28 cellular contexts compared by ENCODE assay signal in genomic region chr15:74032606-74033561, GRCh38. TPM values are rescaled to one million over a fixed set of nuclear protein-coding genes. Genes with fewer than 3 reads are reported as not detected.
A peak's percentile ranks its signal among the peaks of the same experiment; 100 is the strongest.
DNase-seq lines count a peak whose midpoint lies in the region; ATAC-seq, FAIRE-seq and TF ChIP-seq lines count a peak whose summit lies in the region.
"Had no signal": no experiment of that assay in that cellular context is flagged by ENCODE, and none has a peak within 500 bp of the region (broad histone marks: within the 10 kb centered on the region; RNA-seq: fewer than 3 reads in every experiment).

No MANE protein-coding gene starts in this region.

- H3K27ac Mint-ChIP-seq in activated CD4-positive, alpha-beta T cell treated with anti-CD3 and anti-CD28 coated beads, Interleukin-2, amount 10 ng/mL, durations not matched to agents 7 days and 5 days = peak overlapping the region; percentile 25
- no peak overlapping the region for H3K27ac Mint-ChIP-seq in activated CD4-positive, alpha-beta T cell treated with anti-CD3 and anti-CD28 coated beads for 36 hours
- H3K27ac Mint-ChIP-seq: brain; memory B cell; T-helper 1 cell treated with Interleukin-12 subunit alpha and Interleukin-12 subunit beta and Interleukin-4 antibody, amounts not matched to agents 30 μg/mL and 1 μg/mL, for 36 hours had no signal

- no peak overlapping the region for H3K4me2 ChIP-seq in IMR-90 (ENCODE audit: low read depth, low read length)
- no peak overlapping the region for H3K4me2 ChIP-seq in K562 (ENCODE audit: insufficient read depth, low read length)
- H3K4me2 ChIP-seq: A549 had no signal

- WGBS in IMR-90 (ENCODE audit: extremely low coverage in 2 of 2, insufficient read length in 1 of 2), 2 experiments = no CpG with 5 or more reads among the region's 16 CpGs
- 81% methylated on average over 16 of the region's 16 CpGs for WGBS in K562 (ENCODE audit: insufficient coverage, low coverage, missing lambda C conversion rate)

- no peak for TF ChIP-seq EP300 in K562 (IDR thresholded peaks at IDR 0.05; ENCODE audit: low read length)

- H3K14ac ChIP-seq in IMR-90 (replicated peaks; ENCODE audit: low read depth, low read length) = no peak overlapping the region

- no peak overlapping the region for H4K8ac ChIP-seq in IMR-90 (ENCODE audit: low read depth in 2 of 2, low read length in 2 of 2)

- dilution Hi-C loops in IMR-90 (cut with HindIII; ENCODE audit: low sequenced_read_pairs, unreplicated experiment) = no loop called here

- H2BK20ac ChIP-seq in IMR-90 (ENCODE audit: low read depth, low read length) = no peak overlapping the region

- no peaks in the 10 kb centered on the region for H3K27me3 Mint-ChIP-seq in activated CD4-positive, alpha-beta T cell treated with anti-CD3 and anti-CD28 coated beads, Interleukin-2, amount 10 ng/mL, durations not matched to agents 7 days and 5 days
- H3K27me3 Mint-ChIP-seq in activated CD4-positive, alpha-beta T cell treated with anti-CD3 and anti-CD28 coated beads for 36 hours = no peaks in the 10 kb centered on the region
- H3K27me3 Mint-ChIP-seq: activated T-helper 17 cell treated with anti-CD3 and anti-CD28 coated beads, Interleukin-2, amount 50 U/mL, for 72 hours; brain; memory B cell had no signal

- DNase-seq in activated CD4-positive, alpha-beta T cell treated with anti-CD3 and anti-CD28 coated beads, Interleukin-2, amount 10 ng/mL, durations not matched to agents 7 days and 5 days = no peak
- DNase-seq in activated CD4-positive, alpha-beta T cell treated with anti-CD3 and anti-CD28 coated beads for 36 hours = no peak
- DNase-seq in IMR-90 = no peak
- no peak for DNase-seq in K562 (ENCODE audit: extremely low read depth in 1 of 4, low spot score in 3 of 4)
- DNase-seq in NOMO-1 treated with DMSO at 0.1 percent for 48 hours (lab: John Stamatoyannopoulos, UW; ENCODE audit: unreplicated experiment) = no peak
- DNase-seq: BE2C; glutamatergic neuron; GM23248; NCI-H146; NCI-H510A treated with DMSO at 0.1 percent for 48 hours; NK-92 treated with Interleukin-12 subunit alpha and Interleukin-12 subunit beta, amount 100 ng/mL, for 24 hours; ovary; Peyer's patch; right lobe of liver had no signal

- H2AFZ ChIP-seq in IMR-90 (replicated peaks; ENCODE audit: low read length, poor library complexity) (no peak overlapping the region), K562 (ENCODE audit: low read depth, low read length) (no peak overlapping the region)
- H2AFZ ChIP-seq: GM23248 had no signal

- H3K79me2 ChIP-seq in K562 (ENCODE audit: control insufficient read depth, insufficient read depth, low read length) = no peaks in the 10 kb centered on the region

- H3K9ac ChIP-seq in IMR-90 (ENCODE audit: low read depth, low read length) (no peak overlapping the region), K562 (ENCODE audit: insufficient read depth in 1 of 2, low read depth in 2 of 2, low read length in 2 of 2) (peak overlapping the region in 1 of 2 experiments; percentile 71; a peak in 2 of 4 replicates)
- H3K9ac ChIP-seq: GM23248 had no signal

- H3K4ac ChIP-seq in IMR-90 (ENCODE audit: low read depth, low read length) = no peak overlapping the region

- CTCF ChIA-PET in activated CD4-positive, alpha-beta T cell treated with anti-CD3 and anti-CD28 coated beads, Interleukin-2, amount 10 ng/mL, durations not matched to agents 7 days and 5 days (lab: Charles Lee) = interaction anchor here (0.6 to 2.4 kb wide), 5 partner anchors 8 to 933 kb away, joined by 3 to 11 read pairs (median 4); no protein-coding TSS in a partner anchor
- CTCF ChIA-PET in activated CD4-positive, alpha-beta T cell treated with anti-CD3 and anti-CD28 coated beads for 36 hours (lab: Charles Lee) = interaction anchor here (1.1 kb wide), 1 partner anchor 12 kb away, joined by 4 read pairs; no protein-coding TSS in a partner anchor
- CTCF ChIA-PET in IMR-90 (lab: Yijun Ruan, JAX) (no interaction called here), K562 (lab: Yijun Ruan, JAX; ENCODE audit: low intra/inter-chr PET ratio) (no interaction called here)

- H2AK5ac ChIP-seq in IMR-90 (ENCODE audit: low read depth, low read length) = no peak overlapping the region

- H3K79me1 ChIP-seq in IMR-90 (ENCODE audit: low read depth in 1 of 2, low read length in 2 of 2) = peaks cover 14 to 20% of the 10 kb centered on the region in 2 experiments

- no peaks in the 10 kb centered on the region for H3K9me3 Mint-ChIP-seq in activated CD4-positive, alpha-beta T cell treated with anti-CD3 and anti-CD28 coated beads, Interleukin-2, amount 10 ng/mL, durations not matched to agents 7 days and 5 days
- no peaks in the 10 kb centered on the region for H3K9me3 Mint-ChIP-seq in activated CD4-positive, alpha-beta T cell treated with anti-CD3 and anti-CD28 coated beads for 36 hours (ENCODE audit: low read depth)
- H3K9me3 Mint-ChIP-seq: activated T-helper 17 cell treated with anti-CD3 and anti-CD28 coated beads, Interleukin-2, amount 50 U/mL, for 72 hours; brain; memory B cell; T-helper 1 cell treated with Interleukin-12 subunit alpha and Interleukin-12 subunit beta and Interleukin-4 antibody, amounts not matched to agents 30 μg/mL and 1 μg/mL, for 36 hours had no signal

- H2BK15ac ChIP-seq in IMR-90 (ENCODE audit: low read depth, low read length) = no peak overlapping the region

- BruUV-seq in IMR-90 (replicated peaks; lab: Mats Ljungman, UMichigan) = no TSS peak
- no TSS peak for BruUV-seq in K562 (replicated peaks; lab: Mats Ljungman, UMichigan)

- intact Hi-C loops in activated CD4-positive, alpha-beta T cell treated with anti-CD3 and anti-CD28 coated beads for 36 hours (cut with DNase I, micrococcal nuclease) = no loop called here
- intact Hi-C loops in IMR-90 (cut with micrococcal nuclease) = no loop called here
- intact Hi-C loops in K562 (cut with micrococcal nuclease) = no loop called here

- no peak overlapping the region for H2BK120ac ChIP-seq in IMR-90 (ENCODE audit: low read depth, low read length)

- no peaks in the 10 kb centered on the region for H3K4me1 Mint-ChIP-seq in activated CD4-positive, alpha-beta T cell treated with anti-CD3 and anti-CD28 coated beads, Interleukin-2, amount 10 ng/mL, durations not matched to agents 7 days and 5 days
- H3K4me1 Mint-ChIP-seq in activated CD4-positive, alpha-beta T cell treated with anti-CD3 and anti-CD28 coated beads for 36 hours = no peaks in the 10 kb centered on the region
- H3K4me1 Mint-ChIP-seq: activated T-helper 17 cell treated with anti-CD3 and anti-CD28 coated beads, Interleukin-2, amount 50 U/mL, for 72 hours had no signal

- no peak overlapping the region for H3K18ac ChIP-seq in IMR-90 (ENCODE audit: low read depth, low read length)

- no peak for FAIRE-seq in K562 (lab: Jason Lieb, UNC)
- FAIRE-seq: A549, urothelium cell line had no signal

- no peak overlapping the region for H4K91ac ChIP-seq in IMR-90 (ENCODE audit: insufficient read depth, low read depth, low read length)

- H2BK5ac ChIP-seq in IMR-90 (ENCODE audit: low read depth, low read length, poor library complexity, severe bottlenecking) = no peak overlapping the region

- peaks cover 63% of the 10 kb centered on the region for H3K36me3 Mint-ChIP-seq in activated CD4-positive, alpha-beta T cell treated with anti-CD3 and anti-CD28 coated beads, Interleukin-2, amount 10 ng/mL, durations not matched to agents 7 days and 5 days (ENCODE audit: low read depth)
- peaks cover 29% of the 10 kb centered on the region for H3K36me3 Mint-ChIP-seq in activated CD4-positive, alpha-beta T cell treated with anti-CD3 and anti-CD28 coated beads for 36 hours (ENCODE audit: low read depth)

- TF ChIP-seq CTCF in IMR-90 (conservative IDR thresholded peaks at IDR 0.05; ENCODE audit: low read depth, low read length) (no peak), K562 (IDR thresholded peaks at IDR 0.05 in 2 of 3, conservative IDR thresholded peaks at IDR 0.05 in 1 of 3; ENCODE audit: insufficient read depth in 2 of 3, low read depth in 1 of 3, low read length in 3 of 3) (no peak), neutrophil (IDR thresholded peaks at IDR 0.05) (no peak)

- no peaks in the 10 kb centered on the region for H3K9me3 ChIP-seq in IMR-90 (ENCODE audit: control insufficient read depth, insufficient read depth, low read length)
- no peaks in the 10 kb centered on the region for H3K9me3 ChIP-seq in K562 (replicated peaks; ENCODE audit: control insufficient read depth, insufficient read depth, low read depth, low read length)
- no peaks in the 10 kb centered on the region for H3K9me3 ChIP-seq in neutrophil
- H3K9me3 ChIP-seq: A549, BE2C, ovary, Peyer's patch, right lobe of liver, SJSA1 had no signal

- H3K4me3 Mint-ChIP-seq in activated CD4-positive, alpha-beta T cell treated with anti-CD3 and anti-CD28 coated beads, Interleukin-2, amount 10 ng/mL, durations not matched to agents 7 days and 5 days = no peak overlapping the region
- no peak overlapping the region for H3K4me3 Mint-ChIP-seq in activated CD4-positive, alpha-beta T cell treated with anti-CD3 and anti-CD28 coated beads for 36 hours
- H3K4me3 Mint-ChIP-seq: activated T-helper 17 cell treated with anti-CD3 and anti-CD28 coated beads, Interleukin-2, amount 50 U/mL, for 72 hours; brain; memory B cell; T-helper 1 cell treated with Interleukin-12 subunit alpha and Interleukin-12 subunit beta and Interleukin-4 antibody, amounts not matched to agents 30 μg/mL and 1 μg/mL, for 36 hours had no signal

- TF ChIP-seq RAD21 in IMR-90 (IDR thresholded peaks at IDR 0.05; ENCODE audit: low read length) = no peak
- TF ChIP-seq RAD21 in K562 (CRISPR knock-in tag; conservative IDR thresholded peaks at IDR 0.05 in 1 of 2, IDR thresholded peaks at IDR 0.05 in 1 of 2) = no peak

- in situ Hi-C loops in IMR-90 (cut with MboI; ENCODE audit: low sequenced_read_pairs) = no loop called here
- in situ Hi-C loops in K562 (cut with MboI) = no loop called here

- peak overlapping the region; percentile 19 for H2AK9ac ChIP-seq in IMR-90 (replicated peaks; ENCODE audit: low read depth, low read length, poor library complexity)

- H3K4me3 ChIP-seq in IMR-90 (ENCODE audit: insufficient read depth, low read depth, low read length) (no peak overlapping the region), K562 (no peak overlapping the region), neutrophil (ENCODE audit: low read depth in 1 of 2, low read length in 1 of 2) (no peak overlapping the region)
- H3K4me3 ChIP-seq: A549, GM23248, ovary, Peyer's patch, right lobe of liver, SJSA1 had no signal

- H3K4me1 ChIP-seq in IMR-90 (ENCODE audit: control insufficient read depth, insufficient read depth, low read length) (peaks cover 4% of the 10 kb centered on the region; the same call in 1 of the 2 replicates), K562 (replicated peaks in 1 of 2; ENCODE audit: control insufficient read depth in 2 of 2, insufficient read depth in 2 of 2, low read length in 2 of 2) (peaks cover 4 to 10% of the 10 kb centered on the region in 2 experiments; a peak in 1 of 5 replicates), neutrophil (ENCODE audit: control insufficient read depth in 1 of 2, insufficient read depth in 1 of 2, low read depth in 1 of 2, low read length in 1 of 2) (peaks cover 0 to 2% of the 10 kb centered on the region in 2 experiments)
- H3K4me1 ChIP-seq: A549, BE2C, Peyer's patch, right lobe of liver had no signal

- no peak for ATAC-seq in activated CD4-positive, alpha-beta T cell treated with anti-CD3 and anti-CD28 coated beads for 36 hours
- ATAC-seq in IMR-90 (ENCODE audit: low read depth) = no peak
- ATAC-seq in K562 = no peak
- no peak for ATAC-seq in GM21515 (IDR thresholded peaks at IDR 0.05; ENCODE audit: unreplicated experiment)
- ATAC-seq in HG02884 (IDR thresholded peaks at IDR 0.05; ENCODE audit: unreplicated experiment) = no peak
- ATAC-seq: A549; activated T-helper 17 cell treated with anti-CD3 and anti-CD28 coated beads, Interleukin-2, amount 50 U/mL, for 72 hours had no signal

- no peak overlapping the region for H3K27ac ChIP-seq in IMR-90 (ENCODE audit: insufficient read depth, low read length)
- H3K27ac ChIP-seq in K562 (ENCODE audit: extremely low read depth, low read depth, low read length) = no peak overlapping the region; the same call in 2 of the 3 replicates
- H3K27ac ChIP-seq in neutrophil = peak overlapping the region; percentile 11
- H3K27ac ChIP-seq: A549, GM23248, ovary, right lobe of liver, SJSA1 had no signal

- H3K36me3 ChIP-seq in IMR-90 (ENCODE audit: control insufficient read depth, insufficient read depth, low read length) (peaks cover 39% of the 10 kb centered on the region), K562 (ENCODE audit: control insufficient read depth, insufficient read depth, low read length) (peaks cover 63% of the 10 kb centered on the region; the same call in 2 of the 3 replicates), neutrophil (peaks cover 81% of the 10 kb centered on the region)
- H3K36me3 ChIP-seq: BE2C, ovary had no signal

- H4K5ac ChIP-seq in IMR-90 (ENCODE audit: low read depth, low read length) = no peak overlapping the region

- POLR2A ChIA-PET in activated CD4-positive, alpha-beta T cell treated with anti-CD3 and anti-CD28 coated beads, Interleukin-2, amount 10 ng/mL, durations not matched to agents 7 days and 5 days (lab: Charles Lee) = no interaction called here
- POLR2A ChIA-PET in activated CD4-positive, alpha-beta T cell treated with anti-CD3 and anti-CD28 coated beads for 36 hours (lab: Charles Lee) = no interaction called here
- POLR2A ChIA-PET in IMR-90 (lab: Charles Lee; ENCODE audit: unreplicated experiment) (no interaction called here), K562 (lab: Yijun Ruan, JAX) (no interaction called here)

- H4K20me1 ChIP-seq in IMR-90 (ENCODE audit: insufficient read depth, low read length) = no peaks in the 10 kb centered on the region
- peaks cover 4% of the 10 kb centered on the region for H4K20me1 ChIP-seq in K562 (replicated peaks; ENCODE audit: control insufficient read depth, insufficient read depth, low read length)

- no peak overlapping the region for H3K23ac ChIP-seq in IMR-90 (ENCODE audit: low read depth, low read length)

- H3K27me3 ChIP-seq in IMR-90 (ENCODE audit: control insufficient read depth, insufficient read depth, low read length) (no peaks in the 10 kb centered on the region), K562 (ENCODE audit: control insufficient read depth in 2 of 2, insufficient read depth in 2 of 2, low read length in 2 of 2) (no peaks in the 10 kb centered on the region), neutrophil (no peaks in the 10 kb centered on the region)
- H3K27me3 ChIP-seq: BE2C, ovary, Peyer's patch, right lobe of liver, SJSA1 had no signal

- H3K56ac ChIP-seq in IMR-90 (ENCODE audit: extremely low read depth, insufficient read depth, low read length) = no peak overlapping the region

- TF ChIP-seq POLR2A in IMR-90 (IDR thresholded peaks at IDR 0.05; ENCODE audit: low read depth, low read length) = no peak
- TF ChIP-seq POLR2A in K562 (conservative IDR thresholded peaks at IDR 0.05) = no peak

- no peaks in the 10 kb centered on the region for H3K9me1 ChIP-seq in IMR-90 (ENCODE audit: insufficient read depth, low read length)
- peaks cover 3% of the 10 kb centered on the region for H3K9me1 ChIP-seq in K562 (ENCODE audit: control insufficient read depth, insufficient read depth, low read length)

RNA-seq across cellular contexts. Expression of gene PML, which starts 38.4 kb away (rescaled TPM):
- total RNA-seq in activated CD4-positive, alpha-beta T cell treated with anti-CD3 and anti-CD28 coated beads, Interleukin-2, amount 10 ng/mL, durations not matched to agents 7 days and 5 days = 100 to 1,000 TPM; 118 to 122 TPM
- 10 to 100 TPM; 72.6 to 75.4 TPM for total RNA-seq in activated CD4-positive, alpha-beta T cell treated with anti-CD3 and anti-CD28 coated beads for 36 hours
- 8.8 and 10.3 TPM in 2 replicates for total RNA-seq in IMR-90 (2012; rRNA removed)
- polyA plus RNA-seq in IMR-90 (2012; rRNA removed) = 22.6 and 23.1 TPM in 2 replicates
- 28.1 and 29.3 TPM in 2 replicates for polyA plus RNA-seq in IMR-90 (2012; cell fraction: cytosol; rRNA removed)
- 43.2 and 105 TPM in 2 replicates for polyA plus RNA-seq in IMR-90 (2012; cell fraction: nucleus; rRNA removed; ENCODE audit: low replicate concordance)
- total RNA-seq in K562 (2011; cell fraction: chromatin; rRNA removed; ENCODE audit: low replicate concordance) = 30.2 and 56.1 TPM in 2 replicates
- total RNA-seq in K562 (2011; cell fraction: nucleolus; rRNA removed) = 36.8 and 39.2 TPM in 2 replicates
- 35.0 and 53.2 TPM in 2 replicates for total RNA-seq in K562 (2011; cell fraction: nucleoplasm; rRNA removed)
- total RNA-seq in K562 (2014; rRNA removed) = 14.4 and 20.2 TPM in 2 replicates
- total RNA-seq in K562 (2014; rRNA removed; fragmentation: Illumina TruSeq; extraction: Trizol) = 6.0 and 6.6 TPM in 2 replicates
- total RNA-seq in K562 (2015; rRNA removed; fragmentation: Illumina TruSeq; extraction: Trizol) = 9.7 and 10.1 TPM in 2 replicates
- 44.4 and 50.7 TPM in 2 replicates for total RNA-seq in K562 (2021)
- 6.6 and 11.3 TPM in 2 replicates for polyA plus RNA-seq in K562 (2011; rRNA removed)
- polyA plus RNA-seq in K562 (2011; cell fraction: cytosol; rRNA removed) = 10.6 and 17.0 TPM in 2 replicates
- 22.7 and 36.6 TPM in 2 replicates for polyA plus RNA-seq in K562 (2011; cell fraction: nucleus; rRNA removed)
- 33.2 and 45.0 TPM in 2 replicates for polyA plus RNA-seq in K562 (2012)
- polyA plus RNA-seq in K562 (2014; fragmentation: Illumina TruSeq; extraction: Trizol) = 20.7 and 28.3 TPM in 2 replicates
- 1 to 10 TPM; 5.0 to 5.4 TPM for polyA plus RNA-seq in K562 (2014; fragmentation: Nextera tagmentation; extraction: Ambion mirVana)
- polyA plus RNA-seq in K562 (2014; rRNA removed) = 14.0 and 16.2 TPM in 2 replicates
- 8.2 and 9.8 TPM in 2 replicates for polyA minus RNA-seq in K562 (2011; rRNA and poly(A)+ RNA removed)
- polyA minus RNA-seq in K562 (2011; cell fraction: cytosol; rRNA and poly(A)+ RNA removed) = 31.2 and 50.2 TPM in 2 replicates
- 12.3 and 12.9 TPM in 2 replicates for polyA minus RNA-seq in K562 (2011; cell fraction: nucleus; rRNA and poly(A)+ RNA removed)

RNA-seq across cellular contexts. Expression of gene STOML1, which starts 40.8 kb away (rescaled TPM):
- 10 to 100 TPM; 12.0 to 12.8 TPM for total RNA-seq in activated CD4-positive, alpha-beta T cell treated with anti-CD3 and anti-CD28 coated beads, Interleukin-2, amount 10 ng/mL, durations not matched to agents 7 days and 5 days
- total RNA-seq in activated CD4-positive, alpha-beta T cell treated with anti-CD3 and anti-CD28 coated beads for 36 hours = 1 to 10 TPM; 6.3 to 7.1 TPM
- total RNA-seq in IMR-90 (2012; rRNA removed) (11.8 and 12.5 TPM in 2 replicates), K562 (2014; rRNA removed) (9.7 and 9.9 TPM in 2 replicates), K562 (2014; rRNA removed; fragmentation: Illumina TruSeq; extraction: Trizol) (1.2 and 2.1 TPM in 2 replicates), K562 (2015; rRNA removed; fragmentation: Illumina TruSeq; extraction: Trizol) (4.6 and 5.3 TPM in 2 replicates), K562 (2021) (9.6 and 10.3 TPM in 2 replicates)
- polyA plus RNA-seq in IMR-90 (2012; rRNA removed) (21.2 and 25.0 TPM in 2 replicates), K562 (2011; rRNA removed) (4.9 and 7.1 TPM in 2 replicates), K562 (2014; fragmentation: Illumina TruSeq; extraction: Trizol) (3.5 and 5.2 TPM in 2 replicates), K562 (2014; fragmentation: Nextera tagmentation; extraction: Ambion mirVana) (under 1 TPM; 0.25 to 0.53 TPM), K562 (2014; rRNA removed) (6.9 and 8.9 TPM in 2 replicates)
- polyA plus RNA-seq in IMR-90 (2012; cell fraction: cytosol; rRNA removed) = 15.0 and 22.2 TPM in 2 replicates
- polyA plus RNA-seq in IMR-90 (2012; cell fraction: nucleus; rRNA removed; ENCODE audit: low replicate concordance) = 13.0 and 29.7 TPM in 2 replicates
- 10.7 and 18.8 TPM in 2 replicates for total RNA-seq in K562 (2011; cell fraction: chromatin; rRNA removed; ENCODE audit: low replicate concordance)
- 18.3 and 19.3 TPM in 2 replicates for total RNA-seq in K562 (2011; cell fraction: nucleolus; rRNA removed)
- total RNA-seq in K562 (2011; cell fraction: nucleoplasm; rRNA removed) = 14.7 and 18.3 TPM in 2 replicates
- 8.1 and 16.7 TPM in 2 replicates for polyA plus RNA-seq in K562 (2011; cell fraction: cytosol; rRNA removed)
- polyA plus RNA-seq in K562 (2011; cell fraction: nucleus; rRNA removed) = 14.1 and 18.4 TPM in 2 replicates
- polyA plus RNA-seq in K562 (2012) = 5.9 and 11.3 TPM in 2 replicates
- polyA minus RNA-seq in K562 (2011; rRNA and poly(A)+ RNA removed) = 2.9 and 3.5 TPM in 2 replicates
- polyA minus RNA-seq in K562 (2011; cell fraction: cytosol; rRNA and poly(A)+ RNA removed) = 2.7 and 5.1 TPM in 2 replicates
- polyA minus RNA-seq in K562 (2011; cell fraction: nucleus; rRNA and poly(A)+ RNA removed) = 5.9 and 7.2 TPM in 2 replicates

RNA-seq across cellular contexts. Expression of gene GOLGA6A, which starts 49.5 kb away (rescaled TPM):
- not detected for total RNA-seq in activated CD4-positive, alpha-beta T cell treated with anti-CD3 and anti-CD28 coated beads, Interleukin-2, amount 10 ng/mL, durations not matched to agents 7 days and 5 days
- not detected for total RNA-seq in activated CD4-positive, alpha-beta T cell treated with anti-CD3 and anti-CD28 coated beads for 36 hours
- total RNA-seq in IMR-90 (2012; rRNA removed) = not detected in 2 replicates
- not detected in 2 replicates for polyA plus RNA-seq in IMR-90 (2012; rRNA removed)
- polyA plus RNA-seq in IMR-90 (2012; cell fraction: cytosol; rRNA removed) = not detected in 2 replicates
- 0.14 TPM in 1 of 2 replicates, not detected in the other for polyA plus RNA-seq in IMR-90 (2012; cell fraction: nucleus; rRNA removed; ENCODE audit: low replicate concordance)
- total RNA-seq in K562 (2011; cell fraction: chromatin; rRNA removed; ENCODE audit: low replicate concordance) = not detected in 2 replicates
- total RNA-seq in K562 (2011; cell fraction: nucleolus; rRNA removed) = not detected in 2 replicates
- total RNA-seq in K562 (2011; cell fraction: nucleoplasm; rRNA removed) = not detected in 2 replicates
- not detected in 2 replicates for total RNA-seq in K562 (2014; rRNA removed)
- total RNA-seq in K562 (2014; rRNA removed; fragmentation: Illumina TruSeq; extraction: Trizol) = not detected in 2 replicates
- not detected in 2 replicates for total RNA-seq in K562 (2015; rRNA removed; fragmentation: Illumina TruSeq; extraction: Trizol)
- total RNA-seq in K562 (2021) = not detected in 2 replicates
- not detected in 2 replicates for polyA plus RNA-seq in K562 (2011; rRNA removed)
- polyA plus RNA-seq in K562 (2011; cell fraction: cytosol; rRNA removed) = not detected in 2 replicates
- polyA plus RNA-seq in K562 (2011; cell fraction: nucleus; rRNA removed) = not detected in 2 replicates
- not detected in 2 replicates for polyA plus RNA-seq in K562 (2012)
- polyA plus RNA-seq in K562 (2014; fragmentation: Illumina TruSeq; extraction: Trizol) = not detected in 2 replicates
- not detected for polyA plus RNA-seq in K562 (2014; fragmentation: Nextera tagmentation; extraction: Ambion mirVana)
- not detected in 2 replicates for polyA plus RNA-seq in K562 (2014; rRNA removed)
- polyA minus RNA-seq in K562 (2011; rRNA and poly(A)+ RNA removed) = not detected in 2 replicates
- polyA minus RNA-seq in K562 (2011; cell fraction: cytosol; rRNA and poly(A)+ RNA removed) = not detected in 2 replicates
- not detected in 2 replicates for polyA minus RNA-seq in K562 (2011; cell fraction: nucleus; rRNA and poly(A)+ RNA removed)
- total RNA-seq: activated CD8-positive, alpha-beta memory T cell treated with anti-CD3 and anti-CD28 coated beads for 36 hours; Daoy; GM23248; M059J; myocyte; SJSA1 had no signal
- polyA plus RNA-seq: GM23248 had no signal

Comparison
In these comparisons a context has a peak if more than half of its experiments do, and no peak if none do; other contexts are left out.
1. CTCF ChIA-PET loops: an anchor here in activated CD4-positive, alpha-beta T cell treated with anti-CD3 and anti-CD28 coated beads, Interleukin-2, amount 10 ng/mL, durations not matched to agents 7 days and 5 days (0.6 to 2.4 kb wide) and activated CD4-positive, alpha-beta T cell treated with anti-CD3 and anti-CD28 coated beads for 36 hours (1.1 kb wide); none called in IMR-90 and K562.